ENCODE assay signal across 8 cellular contexts in the genomic region with DNA sequence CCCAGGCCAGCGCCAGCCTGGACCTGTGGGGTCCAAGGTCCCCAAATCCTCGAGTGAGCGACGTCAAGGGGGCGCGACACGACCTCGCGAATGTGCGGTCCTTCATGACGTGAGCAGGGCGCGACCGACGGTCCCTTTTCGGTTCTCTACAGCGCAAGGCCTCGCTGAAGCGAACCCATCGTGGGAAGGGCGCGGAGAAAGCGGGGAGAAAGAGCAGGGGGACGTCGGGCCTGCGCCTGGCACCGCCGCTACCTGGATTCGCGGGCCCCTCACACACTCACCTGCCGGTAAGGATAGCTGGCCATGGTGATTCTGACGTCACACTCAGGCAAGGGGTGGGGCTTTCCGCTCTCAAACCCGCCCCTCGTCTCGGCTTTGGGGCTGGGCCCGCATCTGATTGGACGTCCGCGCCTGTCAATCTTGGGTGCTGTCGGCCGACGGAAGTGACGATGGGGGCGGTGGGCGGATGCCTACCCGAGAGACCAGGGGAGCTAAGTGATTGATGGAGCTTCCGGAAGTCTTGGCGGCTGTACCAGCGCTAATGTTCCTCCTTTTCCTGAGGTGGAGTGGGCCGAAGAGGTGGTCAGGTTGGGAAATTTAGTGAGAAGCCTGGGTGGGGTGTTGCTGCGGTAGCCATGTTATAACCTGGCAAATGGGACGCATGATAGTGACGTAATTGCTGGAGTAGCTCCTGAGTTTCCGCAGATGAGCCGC. TPM values are rescaled to one million over a fixed set of nuclear protein-coding genes. Genes with fewer than 3 reads are reported as not detected.
DNase-seq lines count a peak whose midpoint lies in the region; ATAC-seq and TF ChIP-seq lines count a peak whose summit lies in the region.

A gene with protein sequence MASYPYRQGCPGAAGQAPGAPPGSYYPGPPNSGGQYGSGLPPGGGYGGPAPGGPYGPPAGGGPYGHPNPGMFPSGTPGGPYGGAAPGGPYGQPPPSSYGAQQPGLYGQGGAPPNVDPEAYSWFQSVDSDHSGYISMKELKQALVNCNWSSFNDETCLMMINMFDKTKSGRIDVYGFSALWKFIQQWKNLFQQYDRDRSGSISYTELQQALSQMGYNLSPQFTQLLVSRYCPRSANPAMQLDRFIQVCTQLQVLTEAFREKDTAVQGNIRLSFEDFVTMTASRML (minus strand): TSS at position 317 of the 714 bp plus-strand sequence. CDS start 12 bp downstream, at position 305.

- peak within 1 kb of the TSS; percentile 77 for H3K4me3 ChIP-seq in kidney epithelial cell (ENCODE audit: low read depth, low read length)

- DNase-seq in Ammon's horn (ENCODE audit: low spot score) (peak; percentile 100), GM19238 (ENCODE audit: insufficient read length, low spot score) (peak; percentile 98), NCI-H524 treated with DMSO at 0.1 percent for 48 hours (lab: John Stamatoyannopoulos, UW) (peak; percentile 95), kidney epithelial cell (ENCODE audit: low read depth) (peak; percentile 84)
- DNase-seq in activated CD4-positive, alpha-beta T cell treated with anti-CD3 and anti-CD28 coated beads for 4 hours, result peak; percentile 99
- peak; percentile 98 to 99 for DNase-seq in stimulated activated CD4-positive, alpha-beta T cell treated with anti-CD3 and anti-CD28 coated beads, Interleukin-15, amount 100 ng/mL, for 48 hours (ENCODE audit: low read depth in 2 of 2)

- TF ChIP-seq CTCF in kidney epithelial cell (IDR thresholded peaks at IDR 0.05; ENCODE audit: insufficient read depth, low read length, poor library complexity, severe bottlenecking), result no peak

- no peaks in the 10 kb centered on the region for H3K27me3 ChIP-seq in kidney epithelial cell (ENCODE audit: control insufficient read depth, insufficient read depth, low read length)

- H3K36me3 ChIP-seq in kidney epithelial cell (ENCODE audit: control insufficient read depth, insufficient read depth, low read length), result no peaks in the 10 kb centered on the region

- ATAC-seq in HG03442 (IDR thresholded peaks at IDR 0.05; ENCODE audit: unreplicated experiment), result peak; percentile 88

- H3K27ac ChIP-seq in cingulate gyrus (ENCODE audit: low read depth, low read length), result peak within 1 kb of the TSS; percentile 99

RNA-seq across cellular contexts. Expression of the gene that starts here (rescaled TPM):
- total RNA-seq in kidney epithelial cell, result 86.8 and 100 TPM in 2 replicates

Comparison
In these comparisons a context has a peak if more than half of its experiments do, and no peak if none do; other contexts are left out.
1. Peak in every context shown above with its lines: DNase-seq, ATAC-seq, H3K4me3 ChIP-seq and H3K27ac ChIP-seq.